ENCODE assay signal across 25 cellular contexts in the genomic region with DNA sequence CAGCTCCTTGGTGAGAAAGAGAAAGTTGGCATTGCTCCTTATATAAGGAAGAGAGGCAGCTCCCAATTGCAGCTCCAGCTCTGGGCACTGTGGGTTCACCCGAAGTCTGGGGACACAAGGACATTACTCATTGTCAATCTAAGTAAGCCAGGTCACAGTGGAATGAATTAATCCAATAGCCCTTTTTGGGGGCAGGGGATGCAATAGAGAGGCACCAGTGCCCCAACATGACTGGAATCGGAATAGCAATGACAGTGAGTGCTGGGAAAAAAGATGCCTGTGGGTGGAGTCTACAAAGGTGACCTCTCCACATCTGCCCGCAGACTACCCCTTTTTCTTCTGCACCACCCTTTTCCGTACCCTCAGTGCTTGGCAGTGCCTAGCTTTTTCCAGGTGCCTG. TPM values are rescaled to one million over a fixed set of nuclear protein-coding genes. Genes with fewer than 3 reads are reported as not detected.
"Had no signal": no experiment of that assay in that cellular context is flagged by ENCODE, and none has a peak within 500 bp of the region (broad histone marks: within the 10 kb centered on the region; RNA-seq: fewer than 3 reads in every experiment).

No MANE protein-coding gene starts in this region.

- H3K4me2 ChIP-seq: smooth muscle cell had no signal

- H3K27ac ChIP-seq: sigmoid colon, stomach, transverse colon, uterus had no signal

- H3K36me3 ChIP-seq: sigmoid colon, stomach, transverse colon, uterus had no signal

- H3K4me3 ChIP-seq: lung, sigmoid colon, smooth muscle cell, stomach, transverse colon, uterus had no signal

- ATAC-seq: activated CD4-positive, CD25-positive, alpha-beta regulatory T cell treated with anti-CD3 and anti-CD28 coated beads, Interleukin-2, amount 50 U/mL, for 24 hours; left lobe of liver; naive thymus-derived CD4-positive, alpha-beta T cell; stimulated activated memory B cell treated with anti-CD40 and anti-IgM and Interleukin-4, amounts not matched to agents 10 μg/mL and 1 μg/mL and 100 μg/mL, for 72 hours had no signal

- H3K9me3 ChIP-seq: sigmoid colon, stomach, transverse colon, uterus had no signal

- DNase-seq: activated CD4-positive, alpha-beta memory T cell treated with anti-CD3 and anti-CD28 coated beads, Interleukin-2, amount 10 ng/mL, durations not matched to agents 7 days and 5 days; activated CD4-positive, alpha-beta T cell treated with anti-CD3 and anti-CD28 coated beads, Interleukin-2, amount 10 ng/mL, durations not matched to agents 24 days and 14 days; activated effector memory CD4-positive, alpha-beta T cell treated with anti-CD3 and anti-CD28 coated beads, Interleukin-2, amount 50 U/mL, for 16 hours; activated naive CD4-positive, alpha-beta T cell treated with anti-CD3 and anti-CD28 coated beads, Interleukin-2, amount 10 ng/mL, durations not matched to agents 7 days and 5 days; amygdala; effector CD4-positive, alpha-beta T cell; foreskin melanocyte; immature natural killer cell; naive thymus-derived CD4-positive, alpha-beta T cell; occipital lobe; sigmoid colon; stimulated activated CD4-positive, alpha-beta T cell treated with anti-CD3 and anti-CD28 coated beads, Interleukin-15, amount 100 ng/mL, for 24 hours; stomach; transverse colon; uterus had no signal

RNA-seq across cellular contexts. Expression of a gene that starts 11.1 kb away (rescaled TPM):
- total RNA-seq: activated CD4-positive, alpha-beta memory T cell treated with anti-CD3 and anti-CD28 coated beads, Interleukin-2, amount 10 ng/mL, durations not matched to agents 7 days and 5 days; activated CD4-positive, alpha-beta T cell treated with anti-CD3 and anti-CD28 coated beads, Interleukin-2, amount 10 ng/mL, durations not matched to agents 24 days and 14 days; left lobe of liver; lung; mesenteric fat pad; naive thymus-derived CD4-positive, alpha-beta T cell; posterior vena cava; renal cortical epithelial cell; sigmoid colon; smooth muscle cell; stomach; transverse colon; uterus had no signal
- polyA plus RNA-seq: immature natural killer cell; lung; naive thymus-derived CD4-positive, alpha-beta T cell; sigmoid colon; smooth muscle cell; stomach had no signal

RNA-seq across cellular contexts. Expression of a gene that starts 31.9 kb away (rescaled TPM):
- total RNA-seq: activated CD4-positive, alpha-beta memory T cell treated with anti-CD3 and anti-CD28 coated beads, Interleukin-2, amount 10 ng/mL, durations not matched to agents 7 days and 5 days; activated CD4-positive, alpha-beta T cell treated with anti-CD3 and anti-CD28 coated beads, Interleukin-2, amount 10 ng/mL, durations not matched to agents 24 days and 14 days; kidney epithelial cell; naive thymus-derived CD4-positive, alpha-beta T cell; neural crest cell had no signal
- polyA plus RNA-seq: immature natural killer cell; naive thymus-derived CD4-positive, alpha-beta T cell had no signal
